In the genomic region with DNA sequence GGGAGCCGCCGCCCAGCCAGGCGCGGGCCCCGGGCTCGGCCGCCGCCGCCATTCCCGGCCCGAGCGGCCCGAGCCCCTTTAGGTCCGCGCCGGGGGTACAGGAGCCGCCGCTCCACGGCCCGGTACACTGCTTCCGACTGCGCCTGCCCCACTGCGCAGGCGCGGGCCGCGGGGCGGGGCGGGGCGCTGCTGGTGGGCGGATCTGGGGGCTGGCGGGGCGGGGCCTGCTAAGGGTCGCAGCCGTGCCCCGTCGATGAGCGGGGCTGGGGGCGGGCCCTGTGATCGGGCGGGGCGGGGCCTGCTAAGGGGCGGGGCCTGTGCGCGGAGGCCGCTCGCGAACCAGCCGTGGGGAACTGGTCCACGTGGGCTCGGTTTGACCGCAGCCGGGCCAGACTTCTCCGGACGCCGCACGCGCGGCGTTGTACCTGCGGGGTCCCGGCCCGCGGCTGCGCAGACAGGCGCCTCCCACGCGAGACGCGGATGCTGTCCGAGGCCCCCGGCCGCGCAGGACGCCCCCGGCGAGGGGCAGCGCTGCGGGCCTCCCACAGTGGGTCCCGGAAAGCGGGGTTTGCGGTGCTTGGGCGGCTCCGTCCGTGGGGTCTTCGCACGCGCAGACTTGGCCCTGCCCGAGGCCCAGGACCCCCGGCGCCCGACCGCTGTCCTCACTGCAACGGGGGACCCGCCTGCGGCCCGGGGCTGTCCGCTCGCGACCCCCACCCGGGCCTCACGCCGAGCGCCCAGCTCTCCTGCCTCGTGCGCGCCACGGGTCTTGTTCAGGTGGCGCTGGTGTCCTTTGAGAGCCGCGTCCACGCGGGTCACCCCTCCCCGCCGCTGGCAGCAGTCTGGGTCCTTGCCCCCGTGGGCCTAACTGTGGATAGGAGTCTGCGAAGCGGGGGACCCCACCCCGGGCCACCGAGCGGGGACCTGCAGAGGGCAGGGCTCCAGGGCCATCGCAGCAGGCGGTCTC, we compare ENCODE assay signal across 8 cellular contexts. TPM values are rescaled to one million over a fixed set of nuclear protein-coding genes. Genes with fewer than 3 reads are reported as not detected.
DNase-seq lines count a peak whose midpoint lies in the region; ATAC-seq, FAIRE-seq and TF ChIP-seq lines count a peak whose summit lies in the region.

TSS of gene DGKQ (minus strand) at position 139 of the 967 bp plus-strand sequence. CDS start at position 52, 87 bp downstream.

- H3K36me3 Mint-ChIP-seq in astrocyte (ENCODE audit: low read depth, unreplicated experiment) = peaks cover 5% of the 10 kb centered on the region

- H3K36me3 ChIP-seq in astrocyte (ENCODE audit: insufficient read depth, low read length) = no peaks in the 10 kb centered on the region
- no peaks in the 10 kb centered on the region for H3K36me3 ChIP-seq in hepatocyte (replicated peaks; ENCODE audit: insufficient read depth, low read depth)
- no peaks in the 10 kb centered on the region for H3K36me3 ChIP-seq in aorta (ENCODE audit: control insufficient read depth in 1 of 2, insufficient read depth in 2 of 2, low read length in 1 of 2)

- H3K4me3 ChIP-seq in astrocyte (ENCODE audit: insufficient read depth, low read depth, low read length) (peak within 1 kb of the TSS; percentile 68), hepatocyte (peak within 1 kb of the TSS; percentile 89), aorta (ENCODE audit: low read length in 2 of 2) (peak within 1 kb of the TSS; percentile 70 to 90)

- H3K4me3 Mint-ChIP-seq in astrocyte (ENCODE audit: unreplicated experiment) = peak within 1 kb of the TSS; percentile 69

- no peaks in the 10 kb centered on the region for H3K9me3 ChIP-seq in astrocyte (ENCODE audit: insufficient read depth, low read depth, low read length)
- H3K9me3 ChIP-seq in hepatocyte (ENCODE audit: low read depth) = no peaks in the 10 kb centered on the region
- H3K9me3 ChIP-seq in aorta (ENCODE audit: control insufficient read depth, low read length) = no peaks in the 10 kb centered on the region

- peak within 1 kb of the TSS; percentile 76 for H3K9ac ChIP-seq in astrocyte (ENCODE audit: low read length)

- H3K79me2 ChIP-seq in astrocyte (ENCODE audit: insufficient read depth, low read length) = peaks cover 7% of the 10 kb centered on the region
- H3K79me2 ChIP-seq in hepatocyte = peaks cover 13% of the 10 kb centered on the region

- H3K27ac ChIP-seq in astrocyte (ENCODE audit: low read depth, low read length) (no peak within 1 kb of the TSS), hepatocyte (no peak within 1 kb of the TSS), aorta (ENCODE audit: low read depth in 1 of 2, low read length in 2 of 2) (no peak within 1 kb of the TSS)

- H3K4me1 ChIP-seq in astrocyte (ENCODE audit: insufficient read depth, low read length) (peaks cover 10% of the 10 kb centered on the region), hepatocyte (ENCODE audit: insufficient read depth) (peaks cover 15% of the 10 kb centered on the region), aorta (ENCODE audit: control insufficient read depth in 1 of 2, insufficient read depth in 2 of 2, low read length in 2 of 2) (no peaks in the 10 kb centered on the region)

- peak; percentile 26 for DNase-seq in DMS114 treated with DMSO at 0.1 percent for 48 hours (lab: John Stamatoyannopoulos, UW; ENCODE audit: unreplicated experiment)
- peak; percentile 74 for DNase-seq in LHCN-M2 (ENCODE audit: low read depth)
- peak; percentile 91 for DNase-seq in T-helper 9 cell
- DNase-seq in astrocyte (ENCODE audit: low read depth) = peak; percentile 39
- peak; percentile 95 for DNase-seq in hepatocyte (ENCODE audit: low spot score)
- DNase-seq in retina = peak; percentile 39
- peak; percentile 90 to 97 for DNase-seq in aorta

- H2AFZ ChIP-seq in astrocyte (ENCODE audit: low read depth, low read length) = peak within 1 kb of the TSS; percentile 78
- H2AFZ ChIP-seq in hepatocyte = peak within 1 kb of the TSS; percentile 45

- WGBS in hepatocyte (ENCODE audit: low lambda C conversion rate, missing lambda C conversion rate) = 65% methylated on average over 46 of the region's 123 CpGs
- 23 to 25% methylated on average over 93 to 123 of the region's 123 CpGs for WGBS in aorta, 2 donors

- H4K20me1 ChIP-seq in astrocyte (ENCODE audit: insufficient read depth, low read length) (peaks cover 31% of the 10 kb centered on the region), hepatocyte (ENCODE audit: insufficient read depth, poor library complexity, severe bottlenecking) (no peaks in the 10 kb centered on the region)

- no peaks in the 10 kb centered on the region for H3K9me3 Mint-ChIP-seq in astrocyte (ENCODE audit: unreplicated experiment)

- FAIRE-seq in astrocyte (lab: Jason Lieb, UNC) = no peak

- intact Hi-C loops in aorta (cut with DNase I) = loop anchor here in 1 of 2 donors (5.0 kb wide), 1 partner anchor 41 kb away; the partner anchor contains the start of genes GAK and TMEM175

- no peaks in the 10 kb centered on the region for H3K27me3 ChIP-seq in astrocyte (ENCODE audit: insufficient read depth, low read length)
- no peaks in the 10 kb centered on the region for H3K27me3 ChIP-seq in hepatocyte
- no peaks in the 10 kb centered on the region for H3K27me3 ChIP-seq in aorta (ENCODE audit: control insufficient read depth in 1 of 2, insufficient read depth in 2 of 2, low read length in 1 of 2)

- H3K27ac Mint-ChIP-seq in astrocyte (ENCODE audit: unreplicated experiment) = no peak within 1 kb of the TSS

- ATAC-seq in GM21723 (IDR thresholded peaks at IDR 0.05; ENCODE audit: unreplicated experiment) = peak; percentile 57
- peak; percentile 97 for ATAC-seq in aorta (ENCODE audit: low FRiP score)

- H3K4me2 ChIP-seq in astrocyte (ENCODE audit: low read length) (peak within 1 kb of the TSS; percentile 94), hepatocyte (peak within 1 kb of the TSS; percentile 99)

- no peaks in the 10 kb centered on the region for H3K27me3 Mint-ChIP-seq in astrocyte (ENCODE audit: low read depth, unreplicated experiment)

- H3K4me1 Mint-ChIP-seq in astrocyte (ENCODE audit: low read depth, unreplicated experiment) = no peaks in the 10 kb centered on the region

- no peaks in the 10 kb centered on the region for H3K9me2 ChIP-seq in hepatocyte (replicated peaks; ENCODE audit: insufficient read depth)

- TF ChIP-seq CTCF in astrocyte (IDR thresholded peaks at IDR 0.05; ENCODE audit: insufficient read depth, low read depth, low read length) (no peak), hepatocyte (IDR thresholded peaks at IDR 0.05; ENCODE audit: poor library complexity) (no peak)

RNA-seq across cellular contexts. Expression of gene DGKQ, which starts in this region (rescaled TPM):
- 15.8 and 20.6 TPM in 2 replicates for total RNA-seq in LHCN-M2 (2014; rRNA removed)
- polyA plus RNA-seq in LHCN-M2 (2012) = 7.9 TPM
- 19.0 and 20.2 TPM in 2 replicates for total RNA-seq in astrocyte
- total RNA-seq in hepatocyte = 13.8 and 17.4 TPM in 2 replicates
- polyA plus RNA-seq in hepatocyte = 20.7 and 21.1 TPM in 2 replicates
- total RNA-seq in aorta = 10 to 100 TPM; 11.2 to 14.2 TPM
- polyA plus RNA-seq in aorta = 10 to 100 TPM in 1 of 2 donors, 1 to 10 TPM in 1; 5.4 to 13.4 TPM

Comparison
In these comparisons a context has a peak if more than half of its experiments do, and no peak if none do; other contexts are left out.
1. DNase-seq: peak in every context shown above with its lines; median percentile 95 in hepatocyte; 94 in aorta; 91 in T-helper 9 cell; 74 in LHCN-M2; 39 in astrocyte; 39 in retina; 26 in DMS114 treated with DMSO at 0.1 percent for 48 hours.